In genomic region chr6:2563635-2564034, GRCh38 we compare ENCODE assay signal across 8 cellular contexts.
A peak's percentile ranks its signal among the peaks of the same experiment; 100 is the strongest.
DNase-seq lines count a peak whose midpoint lies in the region; ATAC-seq and TF ChIP-seq lines count a peak whose summit lies in the region.

No MANE protein-coding gene starts in this region.

- peaks cover 0 to 15% (median 12%) of the 10 kb centered on the region in 4 donors for H3K4me1 ChIP-seq in esophagus muscularis mucosa

- DNase-seq in left lobe of liver (ENCODE audit: low spot score) (no peak), cerebellar cortex (ENCODE audit: low spot score) (no peak), esophagus muscularis mucosa (ENCODE audit: extremely low spot score) (no peak), inferior parietal cortex (ENCODE audit: extremely low spot score) (no peak), NCI-H2081 (lab: John Stamatoyannopoulos, UW) (no peak)

- TF ChIP-seq POLR2A in esophagus muscularis mucosa (IDR thresholded peaks at IDR 0.05; ENCODE audit: low read depth), result no peak

- no peaks in the 10 kb centered on the region for H3K27me3 ChIP-seq in esophagus muscularis mucosa

- H3K9me3 ChIP-seq in esophagus muscularis mucosa, result no peaks in the 10 kb centered on the region

- no peak overlapping the region for H3K4me3 ChIP-seq in esophagus muscularis mucosa

- TF ChIP-seq EP300 in esophagus muscularis mucosa (IDR thresholded peaks at IDR 0.05), result no peak

- ATAC-seq in GM18520 (IDR thresholded peaks at IDR 0.05; ENCODE audit: unreplicated experiment) (peak; percentile 56), GM21390 (IDR thresholded peaks at IDR 0.05; ENCODE audit: unreplicated experiment) (peak; percentile 90), HG03571 (IDR thresholded peaks at IDR 0.05; ENCODE audit: unreplicated experiment) (peak; percentile 62), left lobe of liver (peak; percentile 61)

- 35% methylated on average over 6 of the region's 6 CpGs for WGBS in esophagus muscularis mucosa

- TF ChIP-seq CTCF in esophagus muscularis mucosa (IDR thresholded peaks at IDR 0.05), result no peak

- H3K36me3 ChIP-seq in esophagus muscularis mucosa, result no peaks in the 10 kb centered on the region

- H3K27ac ChIP-seq in esophagus muscularis mucosa (replicated peaks in 1 of 4), result peak overlapping the region in 1 of 4 donors; percentile 29

- intact Hi-C loops in esophagus muscularis mucosa (cut with DNase I), result no loop called here
